32 cellular contexts compared by ENCODE assay signal in genomic region chr21:44609193-44609592, GRCh38. TPM values are rescaled to one million over a fixed set of nuclear protein-coding genes. Genes with fewer than 3 reads are reported as not detected.
"Had no signal": no experiment of that assay in that cellular context is flagged by ENCODE, and none has a peak within 500 bp of the region (broad histone marks: within the 10 kb centered on the region; RNA-seq: fewer than 3 reads in every experiment).

No MANE protein-coding gene starts in this region.

- H3K4me1 ChIP-seq: stomach, suprapubic skin, testis, thyroid gland, tibial artery, tibial nerve, transverse colon, upper lobe of left lung, upper lobe of right lung, uterus, vagina had no signal

- H3K4me1 Mint-ChIP-seq: stimulated activated memory B cell treated with anti-CD40 and anti-IgM and Interleukin-4, amounts not matched to agents 10 μg/mL and 1 μg/mL and 100 μg/mL, for 72 hours; stimulated activated naive B cell treated with anti-CD40 and anti-IgM and Interleukin-4, amounts not matched to agents 10 μg/mL and 1 μg/mL and 100 μg/mL, for 72 hours; stimulated activated naive CD8-positive, alpha-beta T cell treated with anti-CD3 and anti-CD28 coated beads, Interleukin-15, amount 100 ng/mL, for 72 hours had no signal

- H3K27ac ChIP-seq: stomach, suprapubic skin, testis, thoracic aorta, thyroid gland, tibial artery, tibial nerve, transverse colon, upper lobe of left lung, upper lobe of right lung, uterus, vagina had no signal

- H3K27me3 ChIP-seq: testis, thyroid gland, tibial nerve, upper lobe of right lung, uterus, vagina had no signal

- H3K36me3 Mint-ChIP-seq: stimulated activated effector memory CD8-positive, alpha-beta T cell treated with anti-CD3 and anti-CD28 coated beads, Interleukin-12 subunit alpha, Interleukin-12 subunit beta, amount 100 ng/mL, for 72 hours; type B pancreatic cell had no signal

- H3K9me3 ChIP-seq: testis, thyroid gland had no signal

- DNase-seq: stimulated activated CD4-positive, alpha-beta T cell treated with anti-CD3 and anti-CD28 coated beads, Interleukin-2, amount 100 ng/mL, for 48 hours; stimulated activated CD4-positive, alpha-beta T cell treated with anti-CD3 and anti-CD28 coated beads, Interleukin-4, amount 100 ng/mL, for 1 hour; stimulated activated CD4-positive, alpha-beta T cell treated with anti-CD3 and anti-CD28 coated beads, Interleukin-4, amount 100 ng/mL, for 24 hours; stimulated activated CD4-positive, alpha-beta T cell treated with anti-CD3 and anti-CD28 coated beads, Interleukin-4, amount 100 ng/mL, for 4 hours; stimulated activated CD8-positive, alpha-beta memory T cell treated with anti-CD3 and anti-CD28 coated beads, Interleukin-4, amount 100 ng/mL, for 48 hours; stimulated activated naive B cell treated with anti-CD40 and anti-IgM and Interleukin-4, amounts not matched to agents 10 μg/mL and 1 μg/mL and 100 μg/mL, for 72 hours; stimulated activated naive CD4-positive, alpha-beta T cell; stimulated activated naive CD4-positive, alpha-beta T cell treated with Interleukin-2 at 50 U/mL for 16 hours; stimulated activated naive CD8-positive, alpha-beta T cell treated with anti-CD3 and anti-CD28 coated beads, Interleukin-15, amount 100 ng/mL, for 72 hours; stimulated activated naive CD8-positive, alpha-beta T cell treated with anti-CD3 and anti-CD28 coated beads, Interleukin-15, Interleukin-2, amounts not matched to agents 100 U/mL and 50 U/mL, for 24 hours; stomach; substantia nigra; testis; thyroid gland; tibial artery; transverse colon; trophoblast cell; upper lobe of left lung; upper lobe of right lung; uterus had no signal

- H3K27me3 Mint-ChIP-seq: stimulated activated naive CD8-positive, alpha-beta T cell treated with anti-CD3 and anti-CD28 coated beads, Interleukin-15, amount 100 ng/mL, for 72 hours had no signal

- H3K27ac Mint-ChIP-seq: stimulated activated effector memory CD8-positive, alpha-beta T cell treated with anti-CD3 and anti-CD28 coated beads, Interleukin-12 subunit alpha, Interleukin-12 subunit beta, amount 100 ng/mL, for 72 hours; stimulated activated memory B cell treated with anti-CD40 and anti-IgM and Interleukin-4, amounts not matched to agents 10 μg/mL and 1 μg/mL and 100 μg/mL, for 72 hours; stimulated activated naive B cell treated with anti-CD40 and anti-IgM and Interleukin-4, amounts not matched to agents 10 μg/mL and 1 μg/mL and 100 μg/mL, for 72 hours; stimulated activated naive CD8-positive, alpha-beta T cell treated with anti-CD3 and anti-CD28 coated beads, Interleukin-15, amount 100 ng/mL, for 72 hours; stimulated activated naive CD8-positive, alpha-beta T cell treated with anti-CD3 and anti-CD28 coated beads, Interleukin-15, Interleukin-2, amounts not matched to agents 100 ng/mL and 50 ng/mL, for 24 hours; type B pancreatic cell had no signal

- H3K4me3 Mint-ChIP-seq: stimulated activated effector memory CD8-positive, alpha-beta T cell treated with anti-CD3 and anti-CD28 coated beads, Interleukin-12 subunit alpha, Interleukin-12 subunit beta, amount 100 ng/mL, for 72 hours; stimulated activated memory B cell treated with anti-CD40 and anti-IgM and Interleukin-4, amounts not matched to agents 10 μg/mL and 1 μg/mL and 100 μg/mL, for 72 hours; stimulated activated naive B cell treated with anti-CD40 and anti-IgM and Interleukin-4, amounts not matched to agents 10 μg/mL and 1 μg/mL and 100 μg/mL, for 72 hours; stimulated activated naive CD8-positive, alpha-beta T cell treated with anti-CD3 and anti-CD28 coated beads, Interleukin-15, amount 100 ng/mL, for 72 hours; stimulated activated naive CD8-positive, alpha-beta T cell treated with anti-CD3 and anti-CD28 coated beads, Interleukin-15, Interleukin-2, amounts not matched to agents 100 ng/mL and 50 ng/mL, for 24 hours; type B pancreatic cell had no signal

- H3K4me3 ChIP-seq: stomach, suprapubic skin, testis, thoracic aorta, thyroid gland, tibial artery, tibial nerve, transverse colon, upper lobe of left lung, upper lobe of right lung, uterus, vagina had no signal

- H3K36me3 ChIP-seq: stomach, suprapubic skin, thoracic aorta, thyroid gland, tibial artery, tibial nerve, transverse colon, upper lobe of left lung, upper lobe of right lung, uterus, vagina had no signal

RNA-seq across cellular contexts. Expression of gene KRTAP10-8, which starts 2.7 kb away (rescaled TPM):
- total RNA-seq: stomach, subcutaneous adipose tissue, temporal lobe, testis, thoracic aorta, thyroid gland, tibial nerve, transverse colon, upper lobe of left lung, upper lobe of right lung, ureter, urinary bladder, uterus, vagina had no signal

RNA-seq across cellular contexts. Expression of gene KRTAP10-7, which starts 8.8 kb away (rescaled TPM):
- total RNA-seq: stomach, subcutaneous adipose tissue, temporal lobe, thoracic aorta, thyroid gland, tibial nerve, transverse colon, upper lobe of left lung, upper lobe of right lung, ureter, urinary bladder, uterus, vagina had no signal

RNA-seq across cellular contexts. Expression of gene KRTAP10-6, which starts 16.9 kb away (rescaled TPM):
- total RNA-seq: stomach, subcutaneous adipose tissue, temporal lobe, testis, thoracic aorta, thyroid gland, tibial nerve, transverse colon, upper lobe of left lung, upper lobe of right lung, ureter, urinary bladder, uterus, vagina had no signal

RNA-seq across cellular contexts. Expression of gene KRTAP10-9, which starts 17.7 kb away (rescaled TPM):
- total RNA-seq: stomach, subcutaneous adipose tissue, temporal lobe, testis, thoracic aorta, thyroid gland, tibial nerve, transverse colon, upper lobe of left lung, upper lobe of right lung, ureter, urinary bladder, uterus, vagina had no signal

RNA-seq across cellular contexts. Expression of gene KRTAP10-10, which starts 28.0 kb away (rescaled TPM):
- total RNA-seq: stomach, subcutaneous adipose tissue, temporal lobe, testis, thoracic aorta, thyroid gland, tibial nerve, transverse colon, upper lobe of left lung, upper lobe of right lung, ureter, urinary bladder, uterus, vagina had no signal
